In the genomic region with DNA sequence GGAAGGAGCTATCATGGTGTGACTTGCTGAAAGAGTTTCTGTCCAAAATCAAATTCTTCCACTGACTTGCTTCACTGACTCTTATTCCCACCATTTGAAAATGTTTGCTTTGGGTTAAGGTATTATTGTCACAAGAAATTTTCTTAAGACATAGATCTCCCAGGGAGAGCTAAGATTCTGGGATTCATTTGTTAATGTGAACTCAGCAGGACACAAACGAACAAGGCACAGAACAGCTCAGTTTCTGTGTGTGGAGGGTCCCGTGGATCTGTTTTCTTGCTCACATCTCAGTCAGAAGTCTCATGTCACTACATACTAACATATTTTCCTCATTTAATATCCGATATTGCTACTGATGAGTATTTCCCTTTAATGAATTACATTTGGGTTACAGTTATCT, we compare ENCODE assay signal across 21 cellular contexts.
"Had no signal": no experiment of that assay in that cellular context is flagged by ENCODE, and none has a peak within 500 bp of the region (broad histone marks: within the 10 kb centered on the region; RNA-seq: fewer than 3 reads in every experiment).

No MANE protein-coding gene starts in this region.

- H3K27ac Mint-ChIP-seq: activated CD4-positive, alpha-beta memory T cell treated with anti-CD3 and anti-CD28 coated beads, Interleukin-2, amount 10 ng/mL, durations not matched to agents 7 days and 5 days; activated CD4-positive, alpha-beta T cell treated with anti-CD3 and anti-CD28 coated beads, Interleukin-2, amount 10 ng/mL, durations not matched to agents 24 days and 14 days; activated naive CD8-positive, alpha-beta T cell treated with anti-CD3 and anti-CD28 coated beads, Interleukin-2, amount 50 U/mL, for 24 hours; activated T-helper 1 cell treated with anti-CD3 and anti-CD28 coated beads, Interleukin-12 subunit alpha, Interleukin-12 subunit beta, Interleukin-2, Interleukin-4 antibody, amounts not matched to agents 30 ng/mL and 10 ng/mL and 1 ng/mL, durations not matched to agents 14 hours and 24 hours and 36 hours; stimulated activated memory B cell treated with anti-CD40 and anti-IgM and Interleukin-4, amounts not matched to agents 10 μg/mL and 1 μg/mL and 100 μg/mL, for 72 hours; T-helper 17 cell; type B pancreatic cell had no signal

- H3K27me3 ChIP-seq: body of pancreas, cardiac muscle cell, heart left ventricle, right lobe of liver, vagina had no signal

- H3K9me3 Mint-ChIP-seq: activated CD4-positive, alpha-beta memory T cell treated with anti-CD3 and anti-CD28 coated beads, Interleukin-2, amount 10 ng/mL, durations not matched to agents 7 days and 5 days; activated CD4-positive, alpha-beta T cell treated with anti-CD3 and anti-CD28 coated beads, Interleukin-2, amount 10 ng/mL, durations not matched to agents 24 days and 14 days; activated naive CD8-positive, alpha-beta T cell treated with anti-CD3 and anti-CD28 coated beads, Interleukin-2, amount 50 U/mL, for 24 hours; activated T-helper 1 cell treated with anti-CD3 and anti-CD28 coated beads, Interleukin-12 subunit alpha, Interleukin-12 subunit beta, Interleukin-2, Interleukin-4 antibody, amounts not matched to agents 30 ng/mL and 10 ng/mL and 1 ng/mL, durations not matched to agents 14 hours and 24 hours and 36 hours; stimulated activated memory B cell treated with anti-CD40 and anti-IgM and Interleukin-4, amounts not matched to agents 10 μg/mL and 1 μg/mL and 100 μg/mL, for 72 hours; type B pancreatic cell had no signal

- H3K9me3 ChIP-seq: heart left ventricle, left ventricle myocardium inferior, right lobe of liver, vagina had no signal

- H3K36me3 ChIP-seq: cardiac muscle cell, heart left ventricle, left ventricle myocardium inferior, right lobe of liver, vagina had no signal

- H3K27me3 Mint-ChIP-seq: activated CD4-positive, alpha-beta memory T cell treated with anti-CD3 and anti-CD28 coated beads, Interleukin-2, amount 10 ng/mL, durations not matched to agents 7 days and 5 days; activated CD4-positive, alpha-beta T cell treated with anti-CD3 and anti-CD28 coated beads, Interleukin-2, amount 10 ng/mL, durations not matched to agents 24 days and 14 days; activated naive CD8-positive, alpha-beta T cell treated with anti-CD3 and anti-CD28 coated beads, Interleukin-2, amount 50 U/mL, for 24 hours; stimulated activated memory B cell treated with anti-CD40 and anti-IgM and Interleukin-4, amounts not matched to agents 10 μg/mL and 1 μg/mL and 100 μg/mL, for 72 hours; T-helper 17 cell; type B pancreatic cell had no signal

- H3K27ac ChIP-seq: body of pancreas, cardiac muscle cell, heart left ventricle, left ventricle myocardium inferior, right lobe of liver, skin epidermis, vagina had no signal

- H3K36me3 Mint-ChIP-seq: stimulated activated memory B cell treated with anti-CD40 and anti-IgM and Interleukin-4, amounts not matched to agents 10 μg/mL and 1 μg/mL and 100 μg/mL, for 72 hours; type B pancreatic cell had no signal

- ATAC-seq: activated CD4-positive, CD25-positive, alpha-beta regulatory T cell treated with anti-CD3 and anti-CD28 coated beads, Interleukin-2, amount 50 U/mL, for 24 hours; activated naive CD8-positive, alpha-beta T cell treated with anti-CD3 and anti-CD28 coated beads, Interleukin-2, amount 50 U/mL, for 24 hours; body of pancreas; heart left ventricle; right lobe of liver; stimulated activated memory B cell treated with anti-CD40 and anti-IgM and Interleukin-4, amounts not matched to agents 10 μg/mL and 1 μg/mL and 100 μg/mL, for 72 hours; T-helper 17 cell had no signal

- H3K4me1 ChIP-seq: left ventricle myocardium inferior, vagina had no signal

- H3K4me3 Mint-ChIP-seq: activated CD4-positive, alpha-beta memory T cell treated with anti-CD3 and anti-CD28 coated beads, Interleukin-2, amount 10 ng/mL, durations not matched to agents 7 days and 5 days; activated CD4-positive, alpha-beta T cell treated with anti-CD3 and anti-CD28 coated beads, Interleukin-2, amount 10 ng/mL, durations not matched to agents 24 days and 14 days; activated naive CD8-positive, alpha-beta T cell treated with anti-CD3 and anti-CD28 coated beads, Interleukin-2, amount 50 U/mL, for 24 hours; activated T-helper 1 cell treated with anti-CD3 and anti-CD28 coated beads, Interleukin-12 subunit alpha, Interleukin-12 subunit beta, Interleukin-2, Interleukin-4 antibody, amounts not matched to agents 30 ng/mL and 10 ng/mL and 1 ng/mL, durations not matched to agents 14 hours and 24 hours and 36 hours; stimulated activated memory B cell treated with anti-CD40 and anti-IgM and Interleukin-4, amounts not matched to agents 10 μg/mL and 1 μg/mL and 100 μg/mL, for 72 hours; T-helper 17 cell; type B pancreatic cell had no signal

- H3K4me3 ChIP-seq: body of pancreas, cardiac muscle cell, heart left ventricle, left ventricle myocardium inferior, right lobe of liver, skin epidermis, vagina had no signal

- DNase-seq: activated CD4-positive, alpha-beta memory T cell treated with anti-CD3 and anti-CD28 coated beads, Interleukin-2, amount 10 ng/mL, durations not matched to agents 7 days and 5 days; activated CD4-positive, alpha-beta T cell treated with anti-CD3 and anti-CD28 coated beads, Interleukin-2, amount 10 ng/mL, durations not matched to agents 24 days and 14 days; activated gamma-delta T cell; activated naive CD4-positive, alpha-beta T cell treated with anti-CD3 and anti-CD28 coated beads, Interleukin-2, amount 50 U/mL, for 16 hours; activated naive CD8-positive, alpha-beta T cell treated with anti-CD3 and anti-CD28 coated beads, Interleukin-2, amount 50 U/mL, for 24 hours; body of pancreas; effector CD4-positive, alpha-beta T cell; heart left ventricle; kidney glomerular epithelial cell; left ventricle myocardium inferior; occipital lobe; right lobe of liver; stimulated activated CD4-positive, alpha-beta T cell treated with anti-CD3 and anti-CD28 coated beads, Interleukin-1b, Interleukin-23, amount 100 ng/mL, for 48 hours; T-helper 17 cell had no signal
